In genomic region chr9:114349713-114350480, GRCh38 we compare ENCODE assay signal across 12 cellular contexts. TPM values are rescaled to one million over a fixed set of nuclear protein-coding genes. Genes with fewer than 3 reads are reported as not detected.
A peak's percentile ranks its signal among the peaks of the same experiment; 100 is the strongest.
DNase-seq lines count a peak whose midpoint lies in the region; ATAC-seq and TF ChIP-seq lines count a peak whose summit lies in the region.
"Had no signal": no experiment of that assay in that cellular context is flagged by ENCODE, and none has a peak within 500 bp of the region (broad histone marks: within the 10 kb centered on the region; RNA-seq: fewer than 3 reads in every experiment).

No MANE protein-coding gene starts in this region.

- H3K4me1 Mint-ChIP-seq in activated CD4-positive, alpha-beta T cell treated with anti-CD3 and anti-CD28 coated beads, Interleukin-2, amount 10 ng/mL, durations not matched to agents 7 days and 5 days = peaks cover 46% of the 10 kb centered on the region
- peaks cover 37 to 38% of the 10 kb centered on the region in 2 donors for H3K4me1 Mint-ChIP-seq in immature natural killer cell

- TF ChIP-seq POLR2A in suprapubic skin (IDR thresholded peaks at IDR 0.05) = no peak

- H3K27ac ChIP-seq in WERI-Rb-1 (peak overlapping the region; percentile 48), suprapubic skin (peak overlapping the region; percentile 20)
- H3K27ac ChIP-seq: right lobe of liver had no signal

- POLR2A ChIA-PET in activated CD4-positive, alpha-beta T cell treated with anti-CD3 and anti-CD28 coated beads, Interleukin-2, amount 10 ng/mL, durations not matched to agents 7 days and 5 days (lab: Charles Lee) = interaction anchor here (0.6 kb wide), 1 partner anchor 34 kb away, joined by 3 read pairs; no protein-coding TSS in a partner anchor

- no peak overlapping the region for H3K4me3 Mint-ChIP-seq in activated CD4-positive, alpha-beta T cell treated with anti-CD3 and anti-CD28 coated beads, Interleukin-2, amount 10 ng/mL, durations not matched to agents 7 days and 5 days
- H3K4me3 Mint-ChIP-seq in immature natural killer cell = peak overlapping the region in 1 of 5 donors; percentile 35

- 76% methylated on average over 10 of the region's 10 CpGs for WGBS in suprapubic skin

- no peak for TF ChIP-seq EP300 in suprapubic skin (IDR thresholded peaks at IDR 0.05)

- peaks cover 100% of the 10 kb centered on the region for H3K36me3 ChIP-seq in WERI-Rb-1
- H3K36me3 ChIP-seq in suprapubic skin = peaks cover 72% of the 10 kb centered on the region

- no peak for TF ChIP-seq CTCF in WERI-Rb-1 (IDR thresholded peaks at IDR 0.05; ENCODE audit: low read depth, low read length)
- TF ChIP-seq CTCF in suprapubic skin (IDR thresholded peaks at IDR 0.05) = no peak

- no peaks in the 10 kb centered on the region for H3K9me3 Mint-ChIP-seq in activated CD4-positive, alpha-beta T cell treated with anti-CD3 and anti-CD28 coated beads, Interleukin-2, amount 10 ng/mL, durations not matched to agents 7 days and 5 days
- H3K9me3 Mint-ChIP-seq in immature natural killer cell = no peaks in the 10 kb centered on the region

- no peaks in the 10 kb centered on the region for H3K27me3 ChIP-seq in WERI-Rb-1 (ENCODE audit: insufficient read depth, low read depth, severe bottlenecking)
- no peaks in the 10 kb centered on the region for H3K27me3 ChIP-seq in suprapubic skin
- H3K27me3 ChIP-seq: right lobe of liver had no signal

- H3K4me3 ChIP-seq in WERI-Rb-1 (ENCODE audit: low read depth, low read length) (no peak overlapping the region), suprapubic skin (no peak overlapping the region)
- H3K4me3 ChIP-seq: right lobe of liver had no signal

- H3K36me3 Mint-ChIP-seq in activated CD4-positive, alpha-beta T cell treated with anti-CD3 and anti-CD28 coated beads, Interleukin-2, amount 10 ng/mL, durations not matched to agents 7 days and 5 days (ENCODE audit: low read depth) = peaks cover 81% of the 10 kb centered on the region
- H3K36me3 Mint-ChIP-seq in immature natural killer cell = peaks cover 33 to 56% (median 41%) of the 10 kb centered on the region in 3 donors

- H3K27ac Mint-ChIP-seq in activated CD4-positive, alpha-beta T cell treated with anti-CD3 and anti-CD28 coated beads, Interleukin-2, amount 10 ng/mL, durations not matched to agents 7 days and 5 days = peak overlapping the region; percentile 78
- H3K27ac Mint-ChIP-seq in immature natural killer cell = peak overlapping the region; percentile 85 to 95 (median 92)

- H3K9me3 ChIP-seq in WERI-Rb-1 (ENCODE audit: severe bottlenecking) (no peaks in the 10 kb centered on the region), suprapubic skin (no peaks in the 10 kb centered on the region)
- H3K9me3 ChIP-seq: right lobe of liver had no signal

- DNase-seq in activated CD4-positive, alpha-beta T cell treated with anti-CD3 and anti-CD28 coated beads, Interleukin-2, amount 10 ng/mL, durations not matched to agents 7 days and 5 days = no peak
- no peak for DNase-seq in activated CD4-positive, alpha-beta T cell treated with anti-CD3 and anti-CD28 coated beads, Interleukin-2, amount 50 U/mL, for 48 hours
- DNase-seq in WERI-Rb-1 (no peak), immature natural killer cell (no peak), suprapubic skin (ENCODE audit: low spot score in 2 of 2) (no peak), GDM1 (lab: John Stamatoyannopoulos, UW) (no peak), NCI-H2196 (lab: John Stamatoyannopoulos, UW; ENCODE audit: unreplicated experiment) (no peak)
- DNase-seq: activated CD4-positive, CD25-positive, alpha-beta regulatory T cell treated with anti-CD3 and anti-CD28 coated beads, Interleukin-2, amount 50 U/mL, for 72 hours; NCI-H526 treated with DMSO at 0.1 percent for 48 hours; right lobe of liver had no signal

- peaks cover 21% of the 10 kb centered on the region for H3K4me1 ChIP-seq in suprapubic skin

- CTCF ChIA-PET in activated CD4-positive, alpha-beta T cell treated with anti-CD3 and anti-CD28 coated beads, Interleukin-2, amount 10 ng/mL, durations not matched to agents 7 days and 5 days (lab: Charles Lee) = interaction anchor here (0.7 to 1.6 kb wide), 4 partner anchors 10 to 15 kb away, joined by 3 to 5 read pairs (median 3); no protein-coding TSS in a partner anchor

- H3K27me3 Mint-ChIP-seq in activated CD4-positive, alpha-beta T cell treated with anti-CD3 and anti-CD28 coated beads, Interleukin-2, amount 10 ng/mL, durations not matched to agents 7 days and 5 days = no peaks in the 10 kb centered on the region
- H3K27me3 Mint-ChIP-seq in immature natural killer cell (ENCODE audit: low read depth in 3 of 3) = peaks cover 9 to 16% (median 10%) of the 10 kb centered on the region in 3 donors

- no peak for ATAC-seq in HG03432 (IDR thresholded peaks at IDR 0.05; ENCODE audit: unreplicated experiment)

RNA-seq across cellular contexts. Expression of gene ORM2, which starts 20.2 kb away (rescaled TPM):
- total RNA-seq in activated CD4-positive, alpha-beta T cell treated with anti-CD3 and anti-CD28 coated beads, Interleukin-2, amount 10 ng/mL, durations not matched to agents 7 days and 5 days = not detected
- not detected for polyA plus RNA-seq in immature natural killer cell
- 1 to 10 TPM in 1 of 4 donors, not detected in 3; 9.5 TPM for total RNA-seq in suprapubic skin
- total RNA-seq: HT1080 had no signal

RNA-seq across cellular contexts. Expression of gene ORM1, which starts 27.0 kb away (rescaled TPM):
- not detected for total RNA-seq in activated CD4-positive, alpha-beta T cell treated with anti-CD3 and anti-CD28 coated beads, Interleukin-2, amount 10 ng/mL, durations not matched to agents 7 days and 5 days
- polyA plus RNA-seq in immature natural killer cell = not detected
- 10 to 100 TPM in 1 of 4 donors, not detected in 3; 59.2 TPM for total RNA-seq in suprapubic skin
- total RNA-seq: HT1080 had no signal

RNA-seq across cellular contexts. Expression of gene AKNA, which starts 37.9 kb away (rescaled TPM):
- total RNA-seq in activated CD4-positive, alpha-beta T cell treated with anti-CD3 and anti-CD28 coated beads, Interleukin-2, amount 10 ng/mL, durations not matched to agents 7 days and 5 days = 100 to 1,000 TPM; 300 to 364 TPM
- polyA plus RNA-seq in immature natural killer cell = 10 to 100 TPM in 2 of 3 donors, 1 to 10 TPM in 1; 4.0 to 56.3 (median 13.8) TPM
- 10 to 100 TPM; 10.5 to 27.1 (median 14.4) TPM for total RNA-seq in suprapubic skin

Comparison
In these comparisons a context has a peak if more than half of its experiments do, and no peak if none do; other contexts are left out.
1. RNA of gene AKNA, which starts 37.9 kb away (total RNA-seq): 300 to 364 TPM in activated CD4-positive, alpha-beta T cell treated with anti-CD3 and anti-CD28 coated beads, Interleukin-2, amount 10 ng/mL, durations not matched to agents 7 days and 5 days; 10.5 to 27.1 TPM in suprapubic skin; every median in the first group is over 10 times any median in the second.